8 cellular contexts compared by ENCODE assay signal in genomic region chr1:40783001-40783905, GRCh38. TPM values are rescaled to one million over a fixed set of nuclear protein-coding genes. Genes with fewer than 3 reads are reported as not detected.
A peak's percentile ranks its signal among the peaks of the same experiment; 100 is the strongest.
DNase-seq lines count a peak whose midpoint lies in the region; ATAC-seq, FAIRE-seq and TF ChIP-seq lines count a peak whose summit lies in the region.

Gene KCNQ4 (plus strand): TSS chr1:40783787. CDS start chr1:40784094, 307 bp downstream.

- H3K4me2 ChIP-seq in Karpas-422 (ENCODE audit: low read depth, low read length, poor library complexity, severe bottlenecking) (peak within 1 kb of the TSS; percentile 66), MM.1S (ENCODE audit: low read depth, low read length) (no peak within 1 kb of the TSS)

- H3K27ac Mint-ChIP-seq in activated T-helper 1 cell treated with anti-CD3 and anti-CD28 coated beads, Interleukin-12 subunit alpha, Interleukin-12 subunit beta, Interleukin-2, Interleukin-4 antibody, amounts not matched to agents 30 ng/mL and 10 ng/mL and 1 ng/mL, durations not matched to agents 14 hours and 24 hours and 36 hours, result peak within 1 kb of the TSS; percentile 74

- peaks cover 5% of the 10 kb centered on the region for H3K36me3 Mint-ChIP-seq in activated T-helper 1 cell treated with anti-CD3 and anti-CD28 coated beads, Interleukin-12 subunit alpha, Interleukin-12 subunit beta, Interleukin-2, Interleukin-4 antibody, amounts not matched to agents 30 ng/mL and 10 ng/mL and 1 ng/mL, durations not matched to agents 14 hours and 24 hours and 36 hours (ENCODE audit: low read depth)

- H3K9me3 Mint-ChIP-seq in activated T-helper 1 cell treated with anti-CD3 and anti-CD28 coated beads, Interleukin-12 subunit alpha, Interleukin-12 subunit beta, Interleukin-2, Interleukin-4 antibody, amounts not matched to agents 30 ng/mL and 10 ng/mL and 1 ng/mL, durations not matched to agents 14 hours and 24 hours and 36 hours, result no peaks in the 10 kb centered on the region

- H3K27ac ChIP-seq in Karpas-422 (ENCODE audit: low read length) (peak within 1 kb of the TSS; percentile 76), pancreas (no peak within 1 kb of the TSS), MM.1S (ENCODE audit: low read length) (no peak within 1 kb of the TSS)

- no peak for TF ChIP-seq CTCF in pancreas (IDR thresholded peaks at IDR 0.05)
- TF ChIP-seq CTCF in MM.1S (IDR thresholded peaks at IDR 0.05; ENCODE audit: low read length), result no peak

- ATAC-seq in pancreas, result peak; percentile 74 to 84 (median 79)

- peak within 1 kb of the TSS; percentile 80 for H3K4me3 Mint-ChIP-seq in activated T-helper 1 cell treated with anti-CD3 and anti-CD28 coated beads, Interleukin-12 subunit alpha, Interleukin-12 subunit beta, Interleukin-2, Interleukin-4 antibody, amounts not matched to agents 30 ng/mL and 10 ng/mL and 1 ng/mL, durations not matched to agents 14 hours and 24 hours and 36 hours

- no peaks in the 10 kb centered on the region for H3F3A ChIP-seq in MM.1S (ENCODE audit: insufficient read depth, low read length)

- H3K4me3 ChIP-seq in Karpas-422 (ENCODE audit: low read length) (peak within 1 kb of the TSS; percentile 64), pancreas (peak within 1 kb of the TSS; percentile 14 to 44 (median 28)), MM.1S (ENCODE audit: low read length) (no peak within 1 kb of the TSS)

- H2AFZ ChIP-seq in Karpas-422 (ENCODE audit: low read length) (no peak within 1 kb of the TSS), MM.1S (ENCODE audit: low read length) (no peak within 1 kb of the TSS)

- no peaks in the 10 kb centered on the region for H3K9me3 ChIP-seq in Karpas-422 (ENCODE audit: low read length)
- H3K9me3 ChIP-seq in pancreas, result no peaks in the 10 kb centered on the region
- no peaks in the 10 kb centered on the region for H3K9me3 ChIP-seq in MM.1S (replicated peaks; ENCODE audit: insufficient read depth, low read length)

- H3K4me1 Mint-ChIP-seq in activated T-helper 1 cell treated with anti-CD3 and anti-CD28 coated beads, Interleukin-12 subunit alpha, Interleukin-12 subunit beta, Interleukin-2, Interleukin-4 antibody, amounts not matched to agents 30 ng/mL and 10 ng/mL and 1 ng/mL, durations not matched to agents 14 hours and 24 hours and 36 hours (ENCODE audit: low read depth), result peaks cover 6% of the 10 kb centered on the region

- H3K27me3 Mint-ChIP-seq in activated T-helper 1 cell treated with anti-CD3 and anti-CD28 coated beads, Interleukin-12 subunit alpha, Interleukin-12 subunit beta, Interleukin-2, Interleukin-4 antibody, amounts not matched to agents 30 ng/mL and 10 ng/mL and 1 ng/mL, durations not matched to agents 14 hours and 24 hours and 36 hours (ENCODE audit: insufficient read depth), result peaks cover 39% of the 10 kb centered on the region

- H3K9me2 ChIP-seq in Karpas-422 (replicated peaks; ENCODE audit: insufficient read depth, low read length) (no peaks in the 10 kb centered on the region), MM.1S (replicated peaks; ENCODE audit: insufficient read depth, low read length) (no peaks in the 10 kb centered on the region)

- peaks cover 11% of the 10 kb centered on the region for H3K79me2 ChIP-seq in Karpas-422 (ENCODE audit: low read length)
- H3K79me2 ChIP-seq in MM.1S (ENCODE audit: low read length), result no peaks in the 10 kb centered on the region

- no peaks in the 10 kb centered on the region for H4K20me1 ChIP-seq in Karpas-422 (ENCODE audit: insufficient read depth, low read depth, low read length)
- H4K20me1 ChIP-seq in MM.1S (ENCODE audit: insufficient read depth, low read length), result no peaks in the 10 kb centered on the region

- WGBS in pancreas, 2 donors, result 10% methylated on average over 56 to 73 of the region's 73 CpGs

- no peaks in the 10 kb centered on the region for H3K36me3 ChIP-seq in Karpas-422 (ENCODE audit: insufficient read depth, low read length)
- no peaks in the 10 kb centered on the region for H3K36me3 ChIP-seq in pancreas
- no peaks in the 10 kb centered on the region for H3K36me3 ChIP-seq in MM.1S (replicated peaks; ENCODE audit: insufficient read depth, low read length)

- peaks cover 33% of the 10 kb centered on the region for H3K4me1 ChIP-seq in Karpas-422 (ENCODE audit: low read length)
- peaks cover 0 to 5% (median 0%) of the 10 kb centered on the region in 3 donors for H3K4me1 ChIP-seq in pancreas
- no peaks in the 10 kb centered on the region for H3K4me1 ChIP-seq in MM.1S (ENCODE audit: low read length)

- no peak for FAIRE-seq in pancreas (lab: Jason Lieb, UNC)

- intact Hi-C loops in activated T-helper 1 cell treated with anti-CD3 and anti-CD28 coated beads, Interleukin-12 subunit alpha, Interleukin-12 subunit beta, Interleukin-2, Interleukin-4 antibody, amounts not matched to agents 30 ng/mL and 10 ng/mL and 1 ng/mL, durations not matched to agents 14 hours and 24 hours and 36 hours (cut with micrococcal nuclease), result no loop called here
- intact Hi-C loops in pancreas (cut with DNase I), result no loop called here

- DNase-seq in DMS 273 treated with DMSO at 0.1 percent for 48 hours (lab: John Stamatoyannopoulos, UW), result peak; percentile 98
- peak; percentile 70 for DNase-seq in Karpas-422
- DNase-seq in activated T-helper 1 cell treated with anti-CD3 and anti-CD28 coated beads, Interleukin-12 subunit alpha, Interleukin-12 subunit beta, Interleukin-2, Interleukin-4 antibody, amounts not matched to agents 30 ng/mL and 10 ng/mL and 1 ng/mL, durations not matched to agents 14 hours and 24 hours and 36 hours (ENCODE audit: low spot score), result no peak
- DNase-seq in glomerular visceral epithelial cell (ENCODE audit: extremely low spot score), result peak; percentile 42
- peak; percentile 53 to 84 (median 67) for DNase-seq in pancreas
- no peak for DNase-seq in MM.1S
- no peak for DNase-seq in medulla oblongata (ENCODE audit: extremely low spot score)
- no peak for DNase-seq in cortex of kidney (lab: John Stamatoyannopoulos, UW)

- H3K9ac ChIP-seq in Karpas-422 (ENCODE audit: low read length), result peak within 1 kb of the TSS; percentile 78
- no peak within 1 kb of the TSS for H3K9ac ChIP-seq in MM.1S (ENCODE audit: low read length)

- H3K27me3 ChIP-seq in Karpas-422 (ENCODE audit: low read length) (no peaks in the 10 kb centered on the region), pancreas (no peaks in the 10 kb centered on the region), MM.1S (replicated peaks; ENCODE audit: insufficient read depth, low read length) (peaks cover 6% of the 10 kb centered on the region)

RNA-seq across cellular contexts. Expression of gene KCNQ4, which starts in this region (rescaled TPM):
- total RNA-seq in Karpas-422 (2014; rRNA removed; shearing (Covaris generic); ENCODE audit: low replicate concordance), result 2.3 and 3.2 TPM in 2 replicates
- total RNA-seq in activated T-helper 1 cell treated with anti-CD3 and anti-CD28 coated beads, Interleukin-12 subunit alpha, Interleukin-12 subunit beta, Interleukin-2, Interleukin-4 antibody, amounts not matched to agents 30 ng/mL and 10 ng/mL and 1 ng/mL, durations not matched to agents 14 hours and 24 hours and 36 hours, result 0.78 and 0.88 TPM in 2 replicates
- total RNA-seq in pancreas, result 1 to 10 TPM in 3 of 6 donors, under 1 TPM in 3; 0.35 to 1.7 (median 0.93) TPM
- polyA plus RNA-seq in pancreas, result 1 to 10 TPM; 4.1 to 6.5 TPM

Comparison
In these comparisons a context has a peak if more than half of its experiments do, and no peak if none do; other contexts are left out.
1. DNase-seq: peak in DMS 273 treated with DMSO at 0.1 percent for 48 hours (single experiment), Karpas-422 (single experiment), glomerular visceral epithelial cell (single experiment) and pancreas (6 of 6); none in activated T-helper 1 cell treated with anti-CD3 and anti-CD28 coated beads, Interleukin-12 subunit alpha, Interleukin-12 subunit beta, Interleukin-2, Interleukin-4 antibody, amounts not matched to agents 30 ng/mL and 10 ng/mL and 1 ng/mL, durations not matched to agents 14 hours and 24 hours and 36 hours (single experiment), MM.1S (single experiment), medulla oblongata (single experiment) and cortex of kidney (single experiment).